2 cellular contexts compared by ENCODE assay signal in the genomic region with DNA sequence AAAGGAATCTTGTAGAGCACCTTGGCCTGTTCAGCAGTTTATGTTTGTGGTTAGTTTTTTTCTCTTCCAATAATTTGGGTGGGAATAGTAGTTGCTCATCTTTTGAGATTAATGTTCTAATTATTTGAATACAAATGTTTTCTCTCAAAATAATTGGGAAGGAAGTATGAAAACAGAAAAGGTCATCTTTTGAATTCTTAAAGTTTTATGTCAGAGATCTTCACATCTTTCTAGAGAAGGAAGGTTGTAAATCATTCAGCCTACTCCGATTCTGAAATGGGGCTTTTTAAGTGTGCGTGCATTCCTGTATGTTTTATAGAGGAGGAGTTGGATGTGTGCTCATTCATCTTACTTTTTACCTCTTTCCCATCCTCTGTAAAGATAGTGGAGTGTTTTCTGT.
TF ChIP-seq lines count a peak whose summit lies in the region.

No MANE protein-coding gene starts in this region.

TF ChIP-seq in HEK293T, 16 proteins besides CTCF, POLR2A, EP300 and RAD21 (continued from another document):
- TF ChIP-seq, protein P1, sequence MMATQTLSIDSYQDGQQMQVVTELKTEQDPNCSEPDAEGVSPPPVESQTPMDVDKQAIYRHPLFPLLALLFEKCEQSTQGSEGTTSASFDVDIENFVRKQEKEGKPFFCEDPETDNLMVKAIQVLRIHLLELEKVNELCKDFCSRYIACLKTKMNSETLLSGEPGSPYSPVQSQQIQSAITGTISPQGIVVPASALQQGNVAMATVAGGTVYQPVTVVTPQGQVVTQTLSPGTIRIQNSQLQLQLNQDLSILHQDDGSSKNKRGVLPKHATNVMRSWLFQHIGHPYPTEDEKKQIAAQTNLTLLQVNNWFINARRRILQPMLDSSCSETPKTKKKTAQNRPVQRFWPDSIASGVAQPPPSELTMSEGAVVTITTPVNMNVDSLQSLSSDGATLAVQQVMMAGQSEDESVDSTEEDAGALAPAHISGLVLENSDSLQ (IDR thresholded peaks at IDR 0.05) = peak; percentile 56

TF ChIP-seq in K562, 482 proteins besides CTCF, POLR2A, EP300 and RAD21 (continued from another document):
- TF ChIP-seq, protein P2, sequence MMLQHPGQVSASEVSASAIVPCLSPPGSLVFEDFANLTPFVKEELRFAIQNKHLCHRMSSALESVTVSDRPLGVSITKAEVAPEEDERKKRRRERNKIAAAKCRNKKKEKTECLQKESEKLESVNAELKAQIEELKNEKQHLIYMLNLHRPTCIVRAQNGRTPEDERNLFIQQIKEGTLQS (IDR thresholded peaks at IDR 0.05) = no peak
- TF ChIP-seq, protein P2 (CRISPR knock-in tag; conservative IDR thresholded peaks at IDR 0.05) = no peak
- TF ChIP-seq, protein P3, sequence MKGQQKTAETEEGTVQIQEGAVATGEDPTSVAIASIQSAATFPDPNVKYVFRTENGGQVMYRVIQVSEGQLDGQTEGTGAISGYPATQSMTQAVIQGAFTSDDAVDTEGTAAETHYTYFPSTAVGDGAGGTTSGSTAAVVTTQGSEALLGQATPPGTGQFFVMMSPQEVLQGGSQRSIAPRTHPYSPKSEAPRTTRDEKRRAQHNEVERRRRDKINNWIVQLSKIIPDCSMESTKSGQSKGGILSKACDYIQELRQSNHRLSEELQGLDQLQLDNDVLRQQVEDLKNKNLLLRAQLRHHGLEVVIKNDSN (CRISPR knock-in tag; IDR thresholded peaks at IDR 0.05) = no peak
- no peak for TF ChIP-seq ZFP30 (CRISPR knock-in tag; IDR thresholded peaks at IDR 0.05; ENCODE audit: borderline replicate concordance)
- TF ChIP-seq PYGO2 (tag; IDR thresholded peaks at IDR 0.05) = no peak
- TF ChIP-seq GTF2F1 (IDR thresholded peaks at IDR 0.05; ENCODE audit: low read depth, low read length) = no peak
- no peak for TF ChIP-seq SIRT6 (IDR thresholded peaks at IDR 0.05; ENCODE audit: low read depth, low read length)
- TF ChIP-seq TEAD2 (tag; IDR thresholded peaks at IDR 0.05) = no peak
- TF ChIP-seq U2AF2 (optimal IDR thresholded peaks at IDR 0.05; ENCODE audit: low read depth, low read length) = no peak
- no peak for TF ChIP-seq PCBP1 (IDR thresholded peaks at IDR 0.05; ENCODE audit: low read depth, low read length, poor library complexity, severe bottlenecking)
